In genomic region chr7:108265007-108265406, GRCh38 we compare ENCODE assay signal across 31 cellular contexts.
"Had no signal": no experiment of that assay in that cellular context is flagged by ENCODE, and none has a peak within 500 bp of the region (broad histone marks: within the 10 kb centered on the region; RNA-seq: fewer than 3 reads in every experiment).

No MANE protein-coding gene starts in this region.

- H3K9me3 Mint-ChIP-seq: activated B cell treated with CpG ODN at 0.5 μM for 24 hours; activated CD4-positive, alpha-beta memory T cell treated with anti-CD3 and anti-CD28 coated beads, Interleukin-2, amount 10 ng/mL, durations not matched to agents 7 days and 5 days; activated naive CD4-positive, alpha-beta T cell treated with anti-CD3 and anti-CD28 coated beads, Interleukin-2, amount 10 ng/mL, durations not matched to agents 7 days and 5 days; activated T-cell treated with anti-CD3 and anti-CD28 coated beads, Interleukin-2, amount 50 U/mL, for 24 hours; T-helper 2 cell treated with Interferon-gamma antibody and Interleukin-4, amounts not matched to agents 5 μg/mL and 100 μg/mL, for 36 hours had no signal

- DNase-seq: activated B cell treated with CpG ODN at 0.5 μM for 24 hours; activated CD4-positive, alpha-beta memory T cell treated with anti-CD3 and anti-CD28 coated beads, Interleukin-2, amount 10 ng/mL, durations not matched to agents 7 days and 5 days; activated CD4-positive, alpha-beta T cell treated with anti-CD3 and anti-CD28 coated beads for 48 hours; activated CD4-positive, alpha-beta T cell treated with anti-CD3 and anti-CD28 coated beads, Interleukin-2, amount 50 U/mL, for 4 hours; activated CD8-positive, alpha-beta memory T cell treated with anti-CD3 and anti-CD28 coated beads, Interleukin-2, amount 50 U/mL, for 48 hours; activated gamma-delta T cell; activated naive CD4-positive, alpha-beta T cell; activated naive CD4-positive, alpha-beta T cell treated with anti-CD3 and anti-CD28 coated beads, Interleukin-2, amount 10 ng/mL, durations not matched to agents 7 days and 5 days; activated naive CD8-positive, alpha-beta T cell treated with anti-CD3 and anti-CD28 coated beads, Interleukin-2, amount 10 ng/mL, durations not matched to agents 7 days and 5 days; activated T-cell treated with anti-CD3 and anti-CD28 coated beads for 4 hours; activated T-cell treated with anti-CD3 and anti-CD28 coated beads, Interleukin-2, amount 50 U/mL, for 24 hours; activated T-cell treated with anti-CD3 and anti-CD28 coated beads, Interleukin-2, amount 50 U/mL, for 72 hours; central memory CD4-positive, alpha-beta T cell; cerebellar nuclear complex; colonic mucosa; effector CD8-positive, alpha-beta T cell; endodermal cell; foreskin fibroblast; head of caudate nucleus; T-helper 1 cell; T-helper 17 cell; T1000; WERI-Rb-1 had no signal

- ATAC-seq: activated CD4-positive, CD25-positive, alpha-beta regulatory T cell treated with anti-CD3 and anti-CD28 coated beads, Interleukin-2, amount 50 U/mL, for 24 hours; activated naive CD4-positive, alpha-beta T cell treated with anti-CD3 and anti-CD28 coated beads, Interleukin-2, amount 50 U/mL, for 72 hours; activated T-cell treated with anti-CD3 and anti-CD28 coated beads, Interleukin-2, amount 50 U/mL, for 72 hours; esophagus mucosa; T-helper 17 cell had no signal

- H3K27me3 ChIP-seq: ascending aorta, breast epithelium, cardiac muscle cell, colonic mucosa had no signal

- H3K36me3 ChIP-seq: ascending aorta, breast epithelium, cardiac muscle cell, colonic mucosa, WERI-Rb-1 had no signal

- H3K4me3 ChIP-seq: ascending aorta, breast epithelium, cardiac muscle cell, colonic mucosa had no signal

- H3K27ac Mint-ChIP-seq: activated B cell treated with CpG ODN at 0.5 μM for 24 hours; activated CD4-positive, alpha-beta memory T cell treated with anti-CD3 and anti-CD28 coated beads, Interleukin-2, amount 10 ng/mL, durations not matched to agents 7 days and 5 days; activated naive CD4-positive, alpha-beta T cell treated with anti-CD3 and anti-CD28 coated beads, Interleukin-2, amount 10 ng/mL, durations not matched to agents 7 days and 5 days; activated naive CD4-positive, alpha-beta T cell treated with anti-CD3 and anti-CD28 coated beads, Interleukin-2, amount 50 U/mL, for 72 hours; activated naive CD8-positive, alpha-beta T cell treated with anti-CD3 and anti-CD28 coated beads, Interleukin-2, amount 10 ng/mL, durations not matched to agents 7 days and 5 days; activated T-cell treated with anti-CD3 and anti-CD28 coated beads, Interleukin-2, amount 50 U/mL, for 24 hours; activated T-cell treated with anti-CD3 and anti-CD28 coated beads, Interleukin-2, amount 50 U/mL, for 72 hours; endodermal cell; T-helper 17 cell; T-helper 2 cell treated with Interferon-gamma antibody and Interleukin-4, amounts not matched to agents 5 μg/mL and 100 μg/mL, for 36 hours had no signal

- H3K4me1 ChIP-seq: ascending aorta, breast epithelium, colonic mucosa had no signal

- H3K9me3 ChIP-seq: ascending aorta, breast epithelium, colonic mucosa had no signal

- H3K4me1 Mint-ChIP-seq: activated CD4-positive, alpha-beta memory T cell treated with anti-CD3 and anti-CD28 coated beads, Interleukin-2, amount 10 ng/mL, durations not matched to agents 7 days and 5 days; activated naive CD4-positive, alpha-beta T cell treated with anti-CD3 and anti-CD28 coated beads, Interleukin-2, amount 10 ng/mL, durations not matched to agents 7 days and 5 days; T-helper 17 cell had no signal

- H3K36me3 Mint-ChIP-seq: activated naive CD4-positive, alpha-beta T cell treated with anti-CD3 and anti-CD28 coated beads, Interleukin-2, amount 10 ng/mL, durations not matched to agents 7 days and 5 days; activated naive CD4-positive, alpha-beta T cell treated with anti-CD3 and anti-CD28 coated beads, Interleukin-2, amount 50 U/mL, for 72 hours; activated naive CD8-positive, alpha-beta T cell treated with anti-CD3 and anti-CD28 coated beads, Interleukin-2, amount 10 ng/mL, durations not matched to agents 7 days and 5 days had no signal

- H3K27ac ChIP-seq: ascending aorta, breast epithelium, cardiac muscle cell, colonic mucosa, WERI-Rb-1 had no signal

- H3K4me3 Mint-ChIP-seq: activated B cell treated with CpG ODN at 0.5 μM for 24 hours; activated CD4-positive, alpha-beta memory T cell treated with anti-CD3 and anti-CD28 coated beads, Interleukin-2, amount 10 ng/mL, durations not matched to agents 7 days and 5 days; activated naive CD4-positive, alpha-beta T cell treated with anti-CD3 and anti-CD28 coated beads, Interleukin-2, amount 10 ng/mL, durations not matched to agents 7 days and 5 days; activated naive CD8-positive, alpha-beta T cell treated with anti-CD3 and anti-CD28 coated beads, Interleukin-2, amount 10 ng/mL, durations not matched to agents 7 days and 5 days; activated T-cell treated with anti-CD3 and anti-CD28 coated beads, Interleukin-2, amount 50 U/mL, for 24 hours; activated T-cell treated with anti-CD3 and anti-CD28 coated beads, Interleukin-2, amount 50 U/mL, for 72 hours; brain; endodermal cell; T-helper 17 cell; T-helper 2 cell treated with Interferon-gamma antibody and Interleukin-4, amounts not matched to agents 5 μg/mL and 100 μg/mL, for 36 hours had no signal
